25 cellular contexts compared by ENCODE assay signal in genomic region chr4:795726-796119, GRCh38. TPM values are rescaled to one million over a fixed set of nuclear protein-coding genes. Genes with fewer than 3 reads are reported as not detected.
DNase-seq lines count a peak whose midpoint lies in the region; ATAC-seq and TF ChIP-seq lines count a peak whose summit lies in the region.
"Had no signal": no experiment of that assay in that cellular context is flagged by ENCODE, and none has a peak within 500 bp of the region (broad histone marks: within the 10 kb centered on the region; RNA-seq: fewer than 3 reads in every experiment).

No MANE protein-coding gene starts in this region.

- H3K4me1 ChIP-seq in A673 (ENCODE audit: insufficient read depth, low read length, poor library complexity, severe bottlenecking) = no peaks in the 10 kb centered on the region
- H3K4me1 ChIP-seq in HUES64 (ENCODE audit: insufficient read depth, low read length) = peaks cover 7% of the 10 kb centered on the region
- H3K4me1 ChIP-seq in lower lobe of right lung = peaks cover 19% of the 10 kb centered on the region
- H3K4me1 ChIP-seq: A549 had no signal

- 37% methylated on average over 11 of the region's 20 CpGs for WGBS in HUES64

- no peaks in the 10 kb centered on the region for H3K36me3 Mint-ChIP-seq in chondrocyte (ENCODE audit: low read depth)
- H3K36me3 Mint-ChIP-seq: activated naive CD8-positive, alpha-beta T cell treated with anti-CD3 and anti-CD28 coated beads, Interleukin-2, amount 10 ng/mL, durations not matched to agents 7 days and 5 days had no signal

- intact Hi-C loops in A673 (cut with micrococcal nuclease; ENCODE audit: unreplicated experiment) = no loop called here
- intact Hi-C loops in lower lobe of right lung (cut with DNase I) = no loop called here

- ATAC-seq in lower lobe of right lung (no peak), GM21529 (IDR thresholded peaks at IDR 0.05; ENCODE audit: unreplicated experiment) (no peak)
- ATAC-seq: A549, foreskin keratinocyte, left colon had no signal

- H3K9me3 ChIP-seq in A673 (ENCODE audit: low read depth, low read length, poor library complexity, severe bottlenecking) (no peaks in the 10 kb centered on the region), HUES64 (ENCODE audit: insufficient read depth, low read depth, low read length) (no peaks in the 10 kb centered on the region), lower lobe of right lung (no peaks in the 10 kb centered on the region)
- H3K9me3 ChIP-seq: A549, spleen had no signal

- H3K4me3 Mint-ChIP-seq in chondrocyte (ENCODE audit: unreplicated experiment) = no peak overlapping the region
- H3K4me3 Mint-ChIP-seq: neural crest cell had no signal

- H3K27me3 Mint-ChIP-seq in chondrocyte (ENCODE audit: low read depth) = peaks cover 24% of the 10 kb centered on the region

- H3K27me3 ChIP-seq in A673 (replicated peaks; ENCODE audit: insufficient read depth, low read depth, low read length, poor library complexity) = peaks cover 11% of the 10 kb centered on the region
- H3K27me3 ChIP-seq in HUES64 (ENCODE audit: insufficient read depth, low read length) = peaks cover 73% of the 10 kb centered on the region
- H3K27me3 ChIP-seq in lower lobe of right lung (ENCODE audit: low read depth) = peaks cover 54% of the 10 kb centered on the region

- H3K36me3 ChIP-seq in A673 (ENCODE audit: insufficient read depth, low read length, poor library complexity, severe bottlenecking) (no peaks in the 10 kb centered on the region), HUES64 (ENCODE audit: insufficient read depth, low read length) (no peaks in the 10 kb centered on the region), lower lobe of right lung (no peaks in the 10 kb centered on the region)
- H3K36me3 ChIP-seq: brain microvascular endothelial cell, spleen had no signal

- no peak overlapping the region for H3K9ac ChIP-seq in HUES64 (ENCODE audit: low read depth, low read length)

- H3K27ac ChIP-seq in A673 (ENCODE audit: low read depth, low read length, poor library complexity, severe bottlenecking) (no peak overlapping the region), HUES64 (ENCODE audit: low read depth, low read length) (no peak overlapping the region), lower lobe of right lung (no peak overlapping the region)
- H3K27ac ChIP-seq: A549, brain microvascular endothelial cell, C4-2B, epithelial cell of prostate, foreskin keratinocyte, spleen had no signal

- TF ChIP-seq CTCF in A673 (conservative IDR thresholded peaks at IDR 0.05; ENCODE audit: low read depth, low read length) (no peak), chondrocyte (IDR thresholded peaks at IDR 0.05) (no peak), lower lobe of right lung (IDR thresholded peaks at IDR 0.05) (no peak)

- no TSS peak for BruUV-seq in A673 (replicated peaks; lab: Mats Ljungman, UMichigan)

- H3K4me3 ChIP-seq in A673 (ENCODE audit: low read depth, low read length, poor library complexity, severe bottlenecking) = peak overlapping the region; percentile 42
- H3K4me3 ChIP-seq in HUES64 (ENCODE audit: low read length) = peak overlapping the region; percentile 42
- no peak overlapping the region for H3K4me3 ChIP-seq in lower lobe of right lung
- H3K4me3 ChIP-seq: A549 had no signal

- H3K9me3 Mint-ChIP-seq in chondrocyte (ENCODE audit: low read depth) = no peaks in the 10 kb centered on the region
- H3K9me3 Mint-ChIP-seq: activated naive CD8-positive, alpha-beta T cell treated with anti-CD3 and anti-CD28 coated beads, Interleukin-2, amount 10 ng/mL, durations not matched to agents 7 days and 5 days; neural crest cell had no signal

- H3K27ac Mint-ChIP-seq in chondrocyte (ENCODE audit: unreplicated experiment) = no peak overlapping the region
- H3K27ac Mint-ChIP-seq: activated naive CD8-positive, alpha-beta T cell treated with anti-CD3 and anti-CD28 coated beads, Interleukin-2, amount 10 ng/mL, durations not matched to agents 7 days and 5 days had no signal

- CTCF ChIA-PET in A673 (lab: Charles Lee) = interaction anchor here (0.6 kb wide), 1 partner anchor 489 kb away, joined by 3 read pairs; no protein-coding TSS in a partner anchor

- no peaks in the 10 kb centered on the region for H3K4me1 Mint-ChIP-seq in chondrocyte (ENCODE audit: low read depth)

- DNase-seq in A673 (ENCODE audit: low spot score) = no peak
- DNase-seq in chondrocyte (ENCODE audit: low spot score) = peak; percentile 57
- DNase-seq in lower lobe of right lung = peak; percentile 18
- DNase-seq in anterior cingulate cortex (lab: John Stamatoyannopoulos, UW) = no peak
- DNase-seq in stimulated activated naive CD4-positive, alpha-beta T cell treated with Interleukin-2 at 50 U/mL for 16 hours (lab: John Stamatoyannopoulos, UW) = no peak
- DNase-seq in COR-L47 (lab: John Stamatoyannopoulos, UW) = no peak
- DNase-seq: activated CD4-positive, CD25-positive, alpha-beta regulatory T cell treated with anti-CD3 and anti-CD28 coated beads, Interleukin-2, amount 50 U/mL, for 72 hours; activated naive CD8-positive, alpha-beta T cell treated with anti-CD3 and anti-CD28 coated beads, Interleukin-2, amount 10 ng/mL, durations not matched to agents 7 days and 5 days; brain microvascular endothelial cell; dermis blood vessel endothelial cell; DMS53; foreskin keratinocyte; left colon; NCI-H2081 treated with DMSO at 0.1 percent for 48 hours; NCI-H510A treated with DMSO at 0.1 percent for 48 hours; stimulated activated CD4-positive, alpha-beta T cell treated with anti-CD3 and anti-CD28 coated beads, Interleukin-4, amount 100 ng/mL, for 4 hours had no signal

- POLR2A ChIA-PET in A673 (lab: Charles Lee; ENCODE audit: low non-redundant PET) = no interaction called here

RNA-seq across cellular contexts. Expression of gene CPLX1, which starts 30.2 kb away (rescaled TPM):
- total RNA-seq in A673 (2021) = 4.6 and 6.6 TPM in 2 replicates
- polyA plus RNA-seq in HUES64 (2013, experiment 1 of 2) = 0.40 TPM
- 0.63 TPM for polyA plus RNA-seq in HUES64 (2013, experiment 2 of 2)
- total RNA-seq in chondrocyte = not detected in 3 replicates
- total RNA-seq in lower lobe of right lung = 3.9 TPM
- total RNA-seq: HT1080, LHCN-M2 had no signal

Comparison
In these comparisons a context has a peak if more than half of its experiments do, and no peak if none do; other contexts are left out.
1. DNase-seq: peak in chondrocyte (single experiment) and lower lobe of right lung (single experiment); none in A673 (single experiment), anterior cingulate cortex (0 of 58), stimulated activated naive CD4-positive, alpha-beta T cell treated with Interleukin-2 at 50 U/mL for 16 hours (single experiment) and COR-L47 (single experiment).